Comparison of ENCODE assay signal across 2 cellular contexts in the genomic region with DNA sequence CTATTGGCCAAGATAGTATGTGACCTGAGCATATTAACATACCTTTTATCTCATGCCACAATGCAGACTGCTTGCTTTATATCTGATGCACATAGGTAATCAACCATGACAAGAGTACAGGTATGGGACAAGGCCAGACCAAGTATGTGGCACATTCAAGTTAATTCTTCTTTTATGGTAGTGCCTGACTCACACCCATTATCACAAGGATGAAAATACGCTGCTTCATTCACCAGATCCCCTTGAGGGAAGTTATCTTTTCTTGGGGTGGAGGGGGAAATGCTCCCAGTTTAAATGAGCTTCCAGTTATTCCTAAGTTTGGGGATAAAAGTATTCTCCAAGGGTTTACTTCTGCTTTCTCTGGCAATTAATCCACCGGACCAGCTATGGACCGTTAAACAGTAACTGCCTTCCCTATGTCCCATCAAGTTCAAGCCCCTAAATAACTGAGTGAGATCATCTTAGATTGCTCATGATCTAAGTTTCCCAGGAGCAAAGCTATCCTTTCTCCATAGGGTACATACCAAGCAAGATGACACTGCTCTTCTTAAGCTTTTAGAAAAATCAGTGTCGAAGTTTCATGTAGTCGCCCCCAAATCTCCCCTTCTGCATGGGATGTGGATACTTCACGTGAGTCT.
TF ChIP-seq lines count a peak whose summit lies in the region.

No MANE protein-coding gene starts in this region.

TF ChIP-seq in IMR-90, 13 proteins besides CTCF, POLR2A, EP300 and RAD21 (continued from another document):
- TF ChIP-seq, protein P1, sequence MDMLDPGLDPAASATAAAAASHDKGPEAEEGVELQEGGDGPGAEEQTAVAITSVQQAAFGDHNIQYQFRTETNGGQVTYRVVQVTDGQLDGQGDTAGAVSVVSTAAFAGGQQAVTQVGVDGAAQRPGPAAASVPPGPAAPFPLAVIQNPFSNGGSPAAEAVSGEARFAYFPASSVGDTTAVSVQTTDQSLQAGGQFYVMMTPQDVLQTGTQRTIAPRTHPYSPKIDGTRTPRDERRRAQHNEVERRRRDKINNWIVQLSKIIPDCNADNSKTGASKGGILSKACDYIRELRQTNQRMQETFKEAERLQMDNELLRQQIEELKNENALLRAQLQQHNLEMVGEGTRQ (IDR thresholded peaks at IDR 0.05; ENCODE audit: low read depth, low read length) = no peak
- TF ChIP-seq CHD1 (IDR thresholded peaks at IDR 0.05; ENCODE audit: low read depth, low read length) (no peak), MAFK (IDR thresholded peaks at IDR 0.05; ENCODE audit: low read depth, low read length) (no peak), MXI1 (IDR thresholded peaks at IDR 0.05; ENCODE audit: borderline replicate concordance, low read depth, low read length) (no peak), MAZ (IDR thresholded peaks at IDR 0.05; ENCODE audit: borderline replicate concordance, low read depth, low read length) (no peak), SMC3 (IDR thresholded peaks at IDR 0.05; ENCODE audit: low read depth, low read length) (no peak), CEBPB (IDR thresholded peaks at IDR 0.05; ENCODE audit: low read depth, low read length) (no peak), NFE2L2 (IDR thresholded peaks at IDR 0.05; ENCODE audit: low read depth, low read length) (no peak; the same call in 1 of the 2 replicates)
- TF ChIP-seq, protein P2, sequence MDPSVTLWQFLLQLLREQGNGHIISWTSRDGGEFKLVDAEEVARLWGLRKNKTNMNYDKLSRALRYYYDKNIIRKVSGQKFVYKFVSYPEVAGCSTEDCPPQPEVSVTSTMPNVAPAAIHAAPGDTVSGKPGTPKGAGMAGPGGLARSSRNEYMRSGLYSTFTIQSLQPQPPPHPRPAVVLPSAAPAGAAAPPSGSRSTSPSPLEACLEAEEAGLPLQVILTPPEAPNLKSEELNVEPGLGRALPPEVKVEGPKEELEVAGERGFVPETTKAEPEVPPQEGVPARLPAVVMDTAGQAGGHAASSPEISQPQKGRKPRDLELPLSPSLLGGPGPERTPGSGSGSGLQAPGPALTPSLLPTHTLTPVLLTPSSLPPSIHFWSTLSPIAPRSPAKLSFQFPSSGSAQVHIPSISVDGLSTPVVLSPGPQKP (IDR thresholded peaks at IDR 0.05; ENCODE audit: borderline replicate concordance, low read depth, low read length) = no peak

TF ChIP-seq in SK-N-SH treated with all-trans-retinoic acid at 6 μM for 48 hours, 23 proteins besides CTCF, POLR2A, EP300 and RAD21 (continued from another document):
- TF ChIP-seq, protein P3, sequence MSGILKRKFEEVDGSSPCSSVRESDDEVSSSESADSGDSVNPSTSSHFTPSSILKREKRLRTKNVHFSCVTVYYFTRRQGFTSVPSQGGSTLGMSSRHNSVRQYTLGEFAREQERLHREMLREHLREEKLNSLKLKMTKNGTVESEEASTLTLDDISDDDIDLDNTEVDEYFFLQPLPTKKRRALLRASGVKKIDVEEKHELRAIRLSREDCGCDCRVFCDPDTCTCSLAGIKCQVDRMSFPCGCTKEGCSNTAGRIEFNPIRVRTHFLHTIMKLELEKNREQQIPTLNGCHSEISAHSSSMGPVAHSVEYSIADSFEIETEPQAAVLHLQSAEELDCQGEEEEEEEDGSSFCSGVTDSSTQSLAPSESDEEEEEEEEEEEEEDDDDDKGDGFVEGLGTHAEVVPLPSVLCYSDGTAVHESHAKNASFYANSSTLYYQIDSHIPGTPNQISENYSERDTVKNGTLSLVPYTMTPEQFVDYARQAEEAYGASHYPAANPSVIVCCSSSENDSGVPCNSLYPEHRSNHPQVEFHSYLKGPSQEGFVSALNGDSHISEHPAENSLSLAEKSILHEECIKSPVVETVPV (CRISPR knock-in tag; IDR thresholded peaks at IDR 0.05) = no peak
- no peak for TF ChIP-seq OSR1 (CRISPR knock-in tag; IDR thresholded peaks at IDR 0.05)
- TF ChIP-seq ISL1 (CRISPR knock-in tag; IDR thresholded peaks at IDR 0.05) = no peak
- TF ChIP-seq SNAI2 (CRISPR knock-in tag; IDR thresholded peaks at IDR 0.05) = no peak
- no peak for TF ChIP-seq PATZ1 (CRISPR knock-in tag; IDR thresholded peaks at IDR 0.05; ENCODE audit: borderline replicate concordance)
- no peak for TF ChIP-seq TCF4 (CRISPR knock-in tag; IDR thresholded peaks at IDR 0.05; ENCODE audit: borderline replicate concordance)
- TF ChIP-seq ZFP30 (CRISPR knock-in tag; IDR thresholded peaks at IDR 0.05) = no peak
- no peak for TF ChIP-seq ESRRG (CRISPR knock-in tag; IDR thresholded peaks at IDR 0.05)
- no peak for TF ChIP-seq RARB (CRISPR knock-in tag; IDR thresholded peaks at IDR 0.05)
- TF ChIP-seq, protein P4, sequence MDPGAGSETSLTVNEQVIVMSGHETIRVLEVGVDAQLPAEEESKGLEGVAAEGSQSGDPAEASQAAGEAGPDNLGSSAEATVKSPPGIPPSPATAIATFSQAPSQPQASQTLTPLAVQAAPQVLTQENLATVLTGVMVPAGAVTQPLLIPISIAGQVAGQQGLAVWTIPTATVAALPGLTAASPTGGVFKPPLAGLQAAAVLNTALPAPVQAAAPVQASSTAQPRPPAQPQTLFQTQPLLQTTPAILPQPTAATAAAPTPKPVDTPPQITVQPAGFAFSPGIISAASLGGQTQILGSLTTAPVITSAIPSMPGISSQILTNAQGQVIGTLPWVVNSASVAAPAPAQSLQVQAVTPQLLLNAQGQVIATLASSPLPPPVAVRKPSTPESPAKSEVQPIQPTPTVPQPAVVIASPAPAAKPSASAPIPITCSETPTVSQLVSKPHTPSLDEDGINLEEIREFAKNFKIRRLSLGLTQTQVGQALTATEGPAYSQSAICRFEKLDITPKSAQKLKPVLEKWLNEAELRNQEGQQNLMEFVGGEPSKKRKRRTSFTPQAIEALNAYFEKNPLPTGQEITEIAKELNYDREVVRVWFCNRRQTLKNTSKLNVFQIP (CRISPR knock-in tag; IDR thresholded peaks at IDR 0.05; ENCODE audit: borderline replicate concordance, low read depth) = no peak
- TF ChIP-seq ZNF565 (CRISPR knock-in tag; conservative IDR thresholded peaks at IDR 0.05; ENCODE audit: low read depth) = no peak
- no peak for TF ChIP-seq CREB5 (CRISPR knock-in tag; IDR thresholded peaks at IDR 0.05; ENCODE audit: low read depth)
- TF ChIP-seq TOX (CRISPR knock-in tag; IDR thresholded peaks at IDR 0.05; ENCODE audit: borderline replicate concordance) = no peak
- no peak for TF ChIP-seq PPARA (CRISPR knock-in tag; IDR thresholded peaks at IDR 0.05; ENCODE audit: borderline replicate concordance)
- no peak for TF ChIP-seq CSDC2 (CRISPR knock-in tag; IDR thresholded peaks at IDR 0.05)
